Comparison of ENCODE assay signal across 14 cellular contexts in genomic region chr14:104086661-104087461, GRCh38. TPM values are rescaled to one million over a fixed set of nuclear protein-coding genes. Genes with fewer than 3 reads are reported as not detected.
DNase-seq lines count a peak whose midpoint lies in the region; ATAC-seq, FAIRE-seq and TF ChIP-seq lines count a peak whose summit lies in the region.
"Had no signal": no experiment of that assay in that cellular context is flagged by ENCODE, and none has a peak within 500 bp of the region (broad histone marks: within the 10 kb centered on the region; RNA-seq: fewer than 3 reads in every experiment).

No MANE protein-coding gene starts in this region.

- ATAC-seq in stimulated activated naive CD8-positive, alpha-beta T cell treated with anti-CD3 and anti-CD28 coated beads, Interleukin-15, amount 100 ng/mL, for 72 hours: peak; percentile 22
- ATAC-seq in stimulated activated naive CD8-positive, alpha-beta T cell treated with anti-CD3 and anti-CD28 coated beads, Interleukin-15, Interleukin-2, amounts not matched to agents 100 U/mL and 50 U/mL, for 24 hours: no peak
- peak; percentile 53 for ATAC-seq in Right ventricle myocardium superior (ENCODE audit: poor library complexity)

- no peak for FAIRE-seq in frontal cortex (lab: Jason Lieb, UNC)

- no peak for DNase-seq in stimulated activated naive CD8-positive, alpha-beta T cell treated with anti-CD3 and anti-CD28 coated beads, Interleukin-15, amount 100 ng/mL, for 72 hours
- DNase-seq in stimulated activated naive CD8-positive, alpha-beta T cell treated with anti-CD3 and anti-CD28 coated beads, Interleukin-15, Interleukin-2, amounts not matched to agents 100 U/mL and 50 U/mL, for 24 hours: no peak
- peak; percentile 60 for DNase-seq in Right ventricle myocardium superior
- no peak for DNase-seq in mesothelial cell of epicardium (ENCODE audit: low spot score in 2 of 2, unreplicated experiment in 2 of 2)
- no peak for DNase-seq in superior temporal gyrus (ENCODE audit: extremely low spot score)
- DNase-seq in NCI-H187 treated with DMSO at 0.1 percent for 48 hours (lab: John Stamatoyannopoulos, UW): no peak
- DNase-seq in UCSD-AML1 (lab: John Stamatoyannopoulos, UW; ENCODE audit: unreplicated experiment): no peak
- no peak for DNase-seq in frontal cortex (ENCODE audit: low spot score in 2 of 2)
- DNase-seq: activated naive CD4-positive, alpha-beta T cell treated with anti-CD3 and anti-CD28 coated beads, Interleukin-2, amount 10 ng/mL, durations not matched to agents 7 days and 5 days; mesendoderm; NCI-H1048; RPMI8226; stimulated activated CD4-positive, alpha-beta T cell treated with anti-CD3 and anti-CD28 coated beads, Interleukin-12 subunit alpha, Interleukin-12 subunit beta, amount 100 ng/mL, for 4 hours had no signal

- no peaks in the 10 kb centered on the region for H3K9me3 Mint-ChIP-seq in stimulated activated naive CD8-positive, alpha-beta T cell treated with anti-CD3 and anti-CD28 coated beads, Interleukin-15, amount 100 ng/mL, for 72 hours
- H3K9me3 Mint-ChIP-seq in mesothelial cell of epicardium: no peaks in the 10 kb centered on the region
- H3K9me3 Mint-ChIP-seq: activated naive CD4-positive, alpha-beta T cell treated with anti-CD3 and anti-CD28 coated beads, Interleukin-2, amount 10 ng/mL, durations not matched to agents 7 days and 5 days had no signal

- peak overlapping the region in 1 of 2 donors; percentile 62 for H3K4me3 Mint-ChIP-seq in stimulated activated naive CD8-positive, alpha-beta T cell treated with anti-CD3 and anti-CD28 coated beads, Interleukin-15, amount 100 ng/mL, for 72 hours
- no peak overlapping the region for H3K4me3 Mint-ChIP-seq in mesothelial cell of epicardium
- H3K4me3 Mint-ChIP-seq: activated naive CD4-positive, alpha-beta T cell treated with anti-CD3 and anti-CD28 coated beads, Interleukin-2, amount 10 ng/mL, durations not matched to agents 7 days and 5 days had no signal

- no peaks in the 10 kb centered on the region for H3K4me1 Mint-ChIP-seq in stimulated activated naive CD8-positive, alpha-beta T cell treated with anti-CD3 and anti-CD28 coated beads, Interleukin-15, amount 100 ng/mL, for 72 hours
- H3K4me1 Mint-ChIP-seq in mesothelial cell of epicardium: peaks cover 17% of the 10 kb centered on the region

- H3K27me3 Mint-ChIP-seq in stimulated activated naive CD8-positive, alpha-beta T cell treated with anti-CD3 and anti-CD28 coated beads, Interleukin-15, amount 100 ng/mL, for 72 hours: peaks cover 24% of the 10 kb centered on the region
- peaks cover 30% of the 10 kb centered on the region for H3K27me3 Mint-ChIP-seq in mesothelial cell of epicardium (ENCODE audit: low read depth)

- H3K36me3 Mint-ChIP-seq in mesothelial cell of epicardium: no peaks in the 10 kb centered on the region
- H3K36me3 Mint-ChIP-seq: activated naive CD4-positive, alpha-beta T cell treated with anti-CD3 and anti-CD28 coated beads, Interleukin-2, amount 10 ng/mL, durations not matched to agents 7 days and 5 days had no signal

- H3K27ac Mint-ChIP-seq in stimulated activated naive CD8-positive, alpha-beta T cell treated with anti-CD3 and anti-CD28 coated beads, Interleukin-15, amount 100 ng/mL, for 72 hours: no peak overlapping the region
- peak overlapping the region; percentile 16 for H3K27ac Mint-ChIP-seq in mesothelial cell of epicardium
- H3K27ac Mint-ChIP-seq: activated naive CD4-positive, alpha-beta T cell treated with anti-CD3 and anti-CD28 coated beads, Interleukin-2, amount 10 ng/mL, durations not matched to agents 7 days and 5 days had no signal

- intact Hi-C loops in Right ventricle myocardium superior (cut with DNase I): no loop called here

- TF ChIP-seq CTCF in mesothelial cell of epicardium (IDR thresholded peaks at IDR 0.05; ENCODE audit: unreplicated experiment): no peak

RNA-seq across cellular contexts. Expression of gene ASPG, which starts 1.4 kb away (rescaled TPM):
- total RNA-seq in Right ventricle myocardium superior (44.1 TPM), mesothelial cell of epicardium (3.3 to 4.0 TPM (median 3.6 TPM) in 3 replicates), frontal cortex (0.41 TPM)
- total RNA-seq: osteocyte had no signal

RNA-seq across cellular contexts. Expression of gene KIF26A, which starts 51.5 kb away (rescaled TPM):
- total RNA-seq in Right ventricle myocardium superior (6.3 TPM), mesothelial cell of epicardium (18.4 to 20.0 TPM (median 19.4 TPM) in 3 replicates), frontal cortex (13.0 TPM)
